ENCODE assay signal across 10 cellular contexts in the genomic region with DNA sequence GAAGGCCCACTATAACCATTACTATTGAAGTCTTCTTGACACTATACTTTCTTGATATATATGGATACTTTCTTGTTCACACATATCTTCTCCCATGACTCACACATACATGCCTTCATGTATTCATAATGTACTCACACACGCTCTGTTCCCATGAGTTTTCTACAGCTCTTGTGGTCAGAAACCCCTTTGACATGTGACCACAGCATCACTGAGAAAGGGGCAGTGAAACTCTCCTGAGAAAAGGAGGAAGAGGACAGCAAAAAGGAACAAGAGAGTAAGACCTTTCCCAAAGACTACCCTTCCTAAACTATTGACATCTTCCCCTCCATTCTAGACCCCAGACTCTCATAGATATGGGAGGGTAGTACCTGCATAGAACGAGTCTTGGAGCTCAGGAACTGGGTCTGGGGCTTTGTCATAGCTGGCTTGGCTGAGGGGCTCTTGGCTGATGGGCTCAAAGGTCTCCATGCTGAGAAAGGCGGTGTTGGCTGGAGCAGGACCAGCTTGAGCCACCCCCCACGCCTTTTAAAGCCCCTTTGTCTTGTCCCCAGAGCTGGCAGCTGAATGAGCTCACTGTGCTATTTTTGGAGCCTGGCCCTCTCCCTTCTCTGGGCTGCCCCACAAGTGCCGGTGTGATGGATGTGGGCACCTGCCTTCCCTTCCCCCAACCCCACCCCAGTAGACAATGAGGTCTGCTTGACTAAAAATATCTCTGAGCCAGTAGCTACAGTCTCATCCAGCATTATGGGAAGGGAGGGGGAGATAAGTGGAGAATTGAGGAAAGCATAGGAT. TPM values are rescaled to one million over a fixed set of nuclear protein-coding genes. Genes with fewer than 3 reads are reported as not detected.
A peak's percentile ranks its signal among the peaks of the same experiment; 100 is the strongest.
DNase-seq lines count a peak whose midpoint lies in the region; ATAC-seq and TF ChIP-seq lines count a peak whose summit lies in the region.
"Had no signal": no experiment of that assay in that cellular context is flagged by ENCODE, and none has a peak within 500 bp of the region (broad histone marks: within the 10 kb centered on the region; RNA-seq: fewer than 3 reads in every experiment).

No MANE protein-coding gene starts in this region.

- H3K27ac Mint-ChIP-seq in memory B cell, result no peak overlapping the region
- H3K27ac Mint-ChIP-seq: dendritic cell treated with granulocyte-macrophage colony-stimulating factor and Interleukin-4, amounts not matched to agents 40 ng/mL and 50 ng/mL, for 4 days had no signal

- peaks cover 13% of the 10 kb centered on the region for H3K27me3 Mint-ChIP-seq in memory B cell

- CTCF ChIA-PET in RWPE1 (lab: Yijun Ruan, JAX), result interaction anchor here (1.4 kb wide), 1 partner anchor 121 kb away, joined by 5 read pairs; no protein-coding TSS in a partner anchor

- no peaks in the 10 kb centered on the region for H3K9me3 Mint-ChIP-seq in memory B cell
- H3K9me3 Mint-ChIP-seq: dendritic cell treated with granulocyte-macrophage colony-stimulating factor and Interleukin-4, amounts not matched to agents 40 ng/mL and 50 ng/mL, for 4 days had no signal

- H3K4me3 Mint-ChIP-seq in memory B cell, result no peak overlapping the region
- H3K4me3 Mint-ChIP-seq: dendritic cell treated with granulocyte-macrophage colony-stimulating factor and Interleukin-4, amounts not matched to agents 40 ng/mL and 50 ng/mL, for 4 days had no signal

- no peak overlapping the region for H3K27ac ChIP-seq in RWPE1

- DNase-seq in COLO668 (lab: John Stamatoyannopoulos, UW; ENCODE audit: unreplicated experiment), result peak; percentile 24
- peak; percentile 31 for DNase-seq in H4 (ENCODE audit: low spot score)
- DNase-seq in SW480 (ENCODE audit: low spot score), result peak; percentile 18
- no peak for DNase-seq in memory B cell (ENCODE audit: low spot score in 2 of 2)
- no peak for DNase-seq in NCI-H1092 treated with DMSO at 0.1 percent for 48 hours (lab: John Stamatoyannopoulos, UW)
- no peak for DNase-seq in RWPE1 (ENCODE audit: low spot score)

- H3K36me3 Mint-ChIP-seq in memory B cell, result no peaks in the 10 kb centered on the region

- POLR2A ChIA-PET in RWPE1 (lab: Yijun Ruan, JAX; ENCODE audit: low non-redundant PET), result no interaction called here

- no peak for TF ChIP-seq CTCF in RWPE1 (conservative IDR thresholded peaks at IDR 0.05; ENCODE audit: low read depth)

- H3K4me1 Mint-ChIP-seq in memory B cell, result peaks cover 10% of the 10 kb centered on the region

- ATAC-seq in memory B cell (ENCODE audit: low read depth), result peak; percentile 50
- no peak for ATAC-seq in GM19324 (IDR thresholded peaks at IDR 0.05; ENCODE audit: low FRiP score, unreplicated experiment)
- no peak for ATAC-seq in HG02678 (IDR thresholded peaks at IDR 0.05; ENCODE audit: unreplicated experiment)

RNA-seq across cellular contexts. Expression of a gene that starts 5.1 kb away (rescaled TPM):
- total RNA-seq in H4 (2014; rRNA removed; shearing (Covaris generic)), result 0.02 TPM in 1 of 2 replicates, not detected in the other

RNA-seq across cellular contexts. Expression of a gene that starts 9.5 kb away (rescaled TPM):
- total RNA-seq in H4 (2014; rRNA removed; shearing (Covaris generic)), result 0.33 TPM in 1 of 2 replicates, not detected in the other
- total RNA-seq: mononuclear cell had no signal

RNA-seq across cellular contexts. Expression of a gene that starts 47.2 kb away (rescaled TPM):
- 1.7 and 24.6 TPM in 2 replicates for total RNA-seq in H4 (2014; rRNA removed; shearing (Covaris generic))

RNA-seq across cellular contexts. Expression of a gene that starts 59.6 kb away (rescaled TPM):
- total RNA-seq in H4 (2014; rRNA removed; shearing (Covaris generic)), result 16.6 and 19.1 TPM in 2 replicates

Comparison
In these comparisons a context has a peak if more than half of its experiments do, and no peak if none do; other contexts are left out.
1. DNase-seq: peak in COLO668 (single experiment), H4 (single experiment) and SW480 (single experiment); none in memory B cell (0 of 2), NCI-H1092 treated with DMSO at 0.1 percent for 48 hours (single experiment) and RWPE1 (single experiment).